ENCODE assay signal across 1 cellular context in the genomic region with DNA sequence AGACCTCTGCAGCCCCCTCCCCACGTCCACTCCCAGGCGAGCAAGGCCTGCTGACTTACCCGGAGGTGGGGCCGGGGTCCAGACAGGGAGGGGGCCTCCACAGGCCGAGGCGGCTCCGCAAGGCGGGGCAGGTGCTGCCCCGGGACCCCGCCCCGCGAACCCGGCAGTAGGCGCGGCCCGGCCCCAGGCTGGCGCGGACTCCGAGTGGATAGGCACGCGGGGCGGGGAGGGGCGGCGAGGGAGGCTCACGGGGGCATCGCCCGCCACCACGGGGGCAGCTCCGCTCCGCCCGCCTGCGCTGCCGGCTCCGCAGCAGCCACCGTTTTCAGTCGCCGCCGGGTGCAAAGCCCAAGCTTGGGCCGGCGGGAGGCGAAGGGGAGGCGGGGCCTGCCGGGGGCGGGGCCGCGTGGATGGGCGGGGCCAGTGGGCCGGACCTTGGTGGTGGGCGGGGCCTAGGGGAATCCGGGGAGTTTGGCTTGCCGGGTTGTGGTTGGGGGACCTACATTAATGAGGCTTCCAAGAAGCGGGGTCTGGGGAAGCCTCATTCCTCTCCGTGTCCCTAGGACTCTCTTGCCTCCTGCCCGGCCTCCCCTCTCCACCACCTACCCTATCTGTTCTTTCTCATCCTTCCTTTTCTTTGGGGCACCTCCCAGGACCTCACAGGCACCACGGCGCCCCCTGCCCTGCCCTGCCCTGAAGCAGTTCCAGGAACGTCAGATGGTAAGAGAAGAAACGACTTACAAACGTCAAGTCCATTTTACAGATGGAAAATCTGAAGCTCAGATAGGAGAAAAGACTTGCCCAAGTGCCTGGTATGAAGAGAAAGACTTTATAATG.
TF ChIP-seq lines count a peak whose summit lies in the region.

A gene (minus strand): TSS at position 348 of the 837 bp plus-strand sequence. CDS start 23,757 bp downstream, outside the sequence.

TF ChIP-seq in K562, 482 proteins besides CTCF, POLR2A, EP300 and RAD21 (continued from another document and continues in another):
- TF ChIP-seq, protein P1, sequence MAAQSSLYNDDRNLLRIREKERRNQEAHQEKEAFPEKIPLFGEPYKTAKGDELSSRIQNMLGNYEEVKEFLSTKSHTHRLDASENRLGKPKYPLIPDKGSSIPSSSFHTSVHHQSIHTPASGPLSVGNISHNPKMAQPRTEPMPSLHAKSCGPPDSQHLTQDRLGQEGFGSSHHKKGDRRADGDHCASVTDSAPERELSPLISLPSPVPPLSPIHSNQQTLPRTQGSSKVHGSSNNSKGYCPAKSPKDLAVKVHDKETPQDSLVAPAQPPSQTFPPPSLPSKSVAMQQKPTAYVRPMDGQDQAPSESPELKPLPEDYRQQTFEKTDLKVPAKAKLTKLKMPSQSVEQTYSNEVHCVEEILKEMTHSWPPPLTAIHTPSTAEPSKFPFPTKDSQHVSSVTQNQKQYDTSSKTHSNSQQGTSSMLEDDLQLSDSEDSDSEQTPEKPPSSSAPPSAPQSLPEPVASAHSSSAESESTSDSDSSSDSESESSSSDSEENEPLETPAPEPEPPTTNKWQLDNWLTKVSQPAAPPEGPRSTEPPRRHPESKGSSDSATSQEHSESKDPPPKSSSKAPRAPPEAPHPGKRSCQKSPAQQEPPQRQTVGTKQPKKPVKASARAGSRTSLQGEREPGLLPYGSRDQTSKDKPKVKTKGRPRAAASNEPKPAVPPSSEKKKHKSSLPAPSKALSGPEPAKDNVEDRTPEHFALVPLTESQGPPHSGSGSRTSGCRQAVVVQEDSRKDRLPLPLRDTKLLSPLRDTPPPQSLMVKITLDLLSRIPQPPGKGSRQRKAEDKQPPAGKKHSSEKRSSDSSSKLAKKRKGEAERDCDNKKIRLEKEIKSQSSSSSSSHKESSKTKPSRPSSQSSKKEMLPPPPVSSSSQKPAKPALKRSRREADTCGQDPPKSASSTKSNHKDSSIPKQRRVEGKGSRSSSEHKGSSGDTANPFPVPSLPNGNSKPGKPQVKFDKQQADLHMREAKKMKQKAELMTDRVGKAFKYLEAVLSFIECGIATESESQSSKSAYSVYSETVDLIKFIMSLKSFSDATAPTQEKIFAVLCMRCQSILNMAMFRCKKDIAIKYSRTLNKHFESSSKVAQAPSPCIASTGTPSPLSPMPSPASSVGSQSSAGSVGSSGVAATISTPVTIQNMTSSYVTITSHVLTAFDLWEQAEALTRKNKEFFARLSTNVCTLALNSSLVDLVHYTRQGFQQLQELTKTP (IDR thresholded peaks at IDR 0.05; ENCODE audit: low read depth in 1 of 2, partially characterized antibody in 2 of 2), result peak in 1 of 2 experiments; percentile 89
- TF ChIP-seq MIER1 (IDR thresholded peaks at IDR 0.05; ENCODE audit: low read depth) (no peak), NBN (IDR thresholded peaks at IDR 0.05; ENCODE audit: low read depth) (0 out of 2 replicates have a peak, but pooled peaks have one; percentile 64), SMARCA4 (IDR thresholded peaks at IDR 0.05) (peak; percentile 76), NONO (IDR thresholded peaks at IDR 0.05; ENCODE audit: low read depth in 2 of 2, low read length in 1 of 2) (peak in 1 of 2 experiments; percentile 73; a peak in 1 of 4 replicates), ZNF165 (CRISPR knock-in tag; IDR thresholded peaks at IDR 0.05; ENCODE audit: borderline replicate concordance) (peak; percentile 19; the same call in 1 of the 2 replicates), EHMT2 (IDR thresholded peaks at IDR 0.05) (0 out of 2 replicates have a peak, but pooled peaks have one; percentile 45), HDAC2 (IDR thresholded peaks at IDR 0.05) (peak; percentile 76; the same call in 1 of the 2 replicates), POLR2G (IDR thresholded peaks at IDR 0.05; ENCODE audit: low read depth, low read length) (peak; percentile 64), NCOA1 (IDR thresholded peaks at IDR 0.05; ENCODE audit: low read depth) (0 out of 2 replicates have a peak, but pooled peaks have one; percentile 18), ATF7 (IDR thresholded peaks at IDR 0.05) (0 out of 2 replicates have a peak, but pooled peaks have one; percentile 32), MBD2 (IDR thresholded peaks at IDR 0.05; ENCODE audit: borderline replicate concordance, low read depth) (no peak), TOE1 (IDR thresholded peaks at IDR 0.05; ENCODE audit: borderline replicate concordance) (peak; percentile 67; the same call in 1 of the 2 replicates), TOE1 (CRISPR knock-in tag; IDR thresholded peaks at IDR 0.05; ENCODE audit: borderline replicate concordance, low read depth) (no peak), SPI1 (IDR thresholded peaks at IDR 0.05; ENCODE audit: borderline replicate concordance, low read depth, low read length) (no peak), ELF4 (CRISPR knock-in tag; IDR thresholded peaks at IDR 0.05) (peak; percentile 71; the same call in 1 of the 2 replicates), ZBTB7A (IDR thresholded peaks at IDR 0.05; ENCODE audit: borderline replicate concordance, control insufficient read depth, low read depth, low read length) (peak; percentile 47; the same call in 1 of the 2 replicates), HMGN3 (IDR thresholded peaks at IDR 0.05; ENCODE audit: borderline replicate concordance, extremely low read depth, insufficient read length, low read depth, low read length) (peak; percentile 68), SP1 (CRISPR knock-in tag; IDR thresholded peaks at IDR 0.05) (peak; percentile 67; the same call in 1 of the 2 replicates)
- TF ChIP-seq, protein P2, sequence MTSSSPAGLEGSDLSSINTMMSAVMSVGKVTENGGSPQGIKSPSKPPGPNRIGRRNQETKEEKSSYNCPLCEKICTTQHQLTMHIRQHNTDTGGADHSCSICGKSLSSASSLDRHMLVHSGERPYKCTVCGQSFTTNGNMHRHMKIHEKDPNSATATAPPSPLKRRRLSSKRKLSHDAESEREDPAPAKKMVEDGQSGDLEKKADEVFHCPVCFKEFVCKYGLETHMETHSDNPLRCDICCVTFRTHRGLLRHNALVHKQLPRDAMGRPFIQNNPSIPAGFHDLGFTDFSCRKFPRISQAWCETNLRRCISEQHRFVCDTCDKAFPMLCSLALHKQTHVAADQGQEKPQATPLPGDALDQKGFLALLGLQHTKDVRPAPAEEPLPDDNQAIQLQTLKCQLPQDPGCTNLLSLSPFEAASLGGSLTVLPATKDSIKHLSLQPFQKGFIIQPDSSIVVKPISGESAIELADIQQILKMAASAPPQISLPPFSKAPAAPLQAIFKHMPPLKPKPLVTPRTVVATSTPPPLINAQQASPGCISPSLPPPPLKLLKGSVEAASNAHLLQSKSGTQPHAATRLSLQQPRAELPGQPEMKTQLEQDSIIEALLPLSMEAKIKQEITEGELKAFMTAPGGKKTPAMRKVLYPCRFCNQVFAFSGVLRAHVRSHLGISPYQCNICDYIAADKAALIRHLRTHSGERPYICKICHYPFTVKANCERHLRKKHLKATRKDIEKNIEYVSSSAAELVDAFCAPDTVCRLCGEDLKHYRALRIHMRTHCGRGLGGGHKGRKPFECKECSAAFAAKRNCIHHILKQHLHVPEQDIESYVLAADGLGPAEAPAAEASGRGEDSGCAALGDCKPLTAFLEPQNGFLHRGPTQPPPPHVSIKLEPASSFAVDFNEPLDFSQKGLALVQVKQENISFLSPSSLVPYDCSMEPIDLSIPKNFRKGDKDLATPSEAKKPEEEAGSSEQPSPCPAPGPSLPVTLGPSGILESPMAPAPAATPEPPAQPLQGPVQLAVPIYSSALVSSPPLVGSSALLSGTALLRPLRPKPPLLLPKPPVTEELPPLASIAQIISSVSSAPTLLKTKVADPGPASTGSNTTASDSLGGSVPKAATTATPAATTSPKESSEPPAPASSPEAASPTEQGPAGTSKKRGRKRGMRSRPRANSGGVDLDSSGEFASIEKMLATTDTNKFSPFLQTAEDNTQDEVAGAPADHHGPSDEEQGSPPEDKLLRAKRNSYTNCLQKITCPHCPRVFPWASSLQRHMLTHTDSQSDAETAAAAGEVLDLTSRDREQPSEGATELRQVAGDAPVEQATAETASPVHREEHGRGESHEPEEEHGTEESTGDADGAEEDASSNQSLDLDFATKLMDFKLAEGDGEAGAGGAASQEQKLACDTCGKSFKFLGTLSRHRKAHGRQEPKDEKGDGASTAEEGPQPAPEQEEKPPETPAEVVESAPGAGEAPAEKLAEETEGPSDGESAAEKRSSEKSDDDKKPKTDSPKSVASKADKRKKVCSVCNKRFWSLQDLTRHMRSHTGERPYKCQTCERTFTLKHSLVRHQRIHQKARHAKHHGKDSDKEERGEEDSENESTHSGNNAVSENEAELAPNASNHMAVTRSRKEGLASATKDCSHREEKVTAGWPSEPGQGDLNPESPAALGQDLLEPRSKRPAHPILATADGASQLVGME (CRISPR knock-in tag; IDR thresholded peaks at IDR 0.05), result peak; percentile 26; the same call in 1 of the 2 replicates
- TF ChIP-seq, protein P3, sequence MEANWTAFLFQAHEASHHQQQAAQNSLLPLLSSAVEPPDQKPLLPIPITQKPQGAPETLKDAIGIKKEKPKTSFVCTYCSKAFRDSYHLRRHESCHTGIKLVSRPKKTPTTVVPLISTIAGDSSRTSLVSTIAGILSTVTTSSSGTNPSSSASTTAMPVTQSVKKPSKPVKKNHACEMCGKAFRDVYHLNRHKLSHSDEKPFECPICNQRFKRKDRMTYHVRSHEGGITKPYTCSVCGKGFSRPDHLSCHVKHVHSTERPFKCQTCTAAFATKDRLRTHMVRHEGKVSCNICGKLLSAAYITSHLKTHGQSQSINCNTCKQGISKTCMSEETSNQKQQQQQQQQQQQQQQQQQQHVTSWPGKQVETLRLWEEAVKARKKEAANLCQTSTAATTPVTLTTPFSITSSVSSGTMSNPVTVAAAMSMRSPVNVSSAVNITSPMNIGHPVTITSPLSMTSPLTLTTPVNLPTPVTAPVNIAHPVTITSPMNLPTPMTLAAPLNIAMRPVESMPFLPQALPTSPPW (CRISPR knock-in tag; IDR thresholded peaks at IDR 0.05), result peak; percentile 68; the same call in 1 of the 2 replicates
- TF ChIP-seq, protein P4, sequence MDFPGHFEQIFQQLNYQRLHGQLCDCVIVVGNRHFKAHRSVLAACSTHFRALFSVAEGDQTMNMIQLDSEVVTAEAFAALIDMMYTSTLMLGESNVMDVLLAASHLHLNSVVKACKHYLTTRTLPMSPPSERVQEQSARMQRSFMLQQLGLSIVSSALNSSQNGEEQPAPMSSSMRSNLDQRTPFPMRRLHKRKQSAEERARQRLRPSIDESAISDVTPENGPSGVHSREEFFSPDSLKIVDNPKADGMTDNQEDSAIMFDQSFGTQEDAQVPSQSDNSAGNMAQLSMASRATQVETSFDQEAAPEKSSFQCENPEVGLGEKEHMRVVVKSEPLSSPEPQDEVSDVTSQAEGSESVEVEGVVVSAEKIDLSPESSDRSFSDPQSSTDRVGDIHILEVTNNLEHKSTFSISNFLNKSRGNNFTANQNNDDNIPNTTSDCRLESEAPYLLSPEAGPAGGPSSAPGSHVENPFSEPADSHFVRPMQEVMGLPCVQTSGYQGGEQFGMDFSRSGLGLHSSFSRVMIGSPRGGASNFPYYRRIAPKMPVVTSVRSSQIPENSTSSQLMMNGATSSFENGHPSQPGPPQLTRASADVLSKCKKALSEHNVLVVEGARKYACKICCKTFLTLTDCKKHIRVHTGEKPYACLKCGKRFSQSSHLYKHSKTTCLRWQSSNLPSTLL (IDR thresholded peaks at IDR 0.05), result no peak
- TF ChIP-seq, protein P5, sequence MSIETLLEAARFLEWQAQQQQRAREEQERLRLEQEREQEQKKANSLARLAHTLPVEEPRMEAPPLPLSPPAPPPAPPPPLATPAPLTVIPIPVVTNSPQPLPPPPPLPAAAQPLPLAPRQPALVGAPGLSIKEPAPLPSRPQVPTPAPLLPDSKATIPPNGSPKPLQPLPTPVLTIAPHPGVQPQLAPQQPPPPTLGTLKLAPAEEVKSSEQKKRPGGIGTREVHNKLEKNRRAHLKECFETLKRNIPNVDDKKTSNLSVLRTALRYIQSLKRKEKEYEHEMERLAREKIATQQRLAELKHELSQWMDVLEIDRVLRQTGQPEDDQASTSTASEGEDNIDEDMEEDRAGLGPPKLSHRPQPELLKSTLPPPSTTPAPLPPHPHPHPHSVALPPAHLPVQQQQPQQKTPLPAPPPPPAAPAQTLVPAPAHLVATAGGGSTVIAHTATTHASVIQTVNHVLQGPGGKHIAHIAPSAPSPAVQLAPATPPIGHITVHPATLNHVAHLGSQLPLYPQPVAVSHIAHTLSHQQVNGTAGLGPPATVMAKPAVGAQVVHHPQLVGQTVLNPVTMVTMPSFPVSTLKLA (conservative IDR thresholded peaks at IDR 0.05), result peak; percentile 24 to 46; a peak in 3 of 4 replicates
- TF ChIP-seq, protein P6, sequence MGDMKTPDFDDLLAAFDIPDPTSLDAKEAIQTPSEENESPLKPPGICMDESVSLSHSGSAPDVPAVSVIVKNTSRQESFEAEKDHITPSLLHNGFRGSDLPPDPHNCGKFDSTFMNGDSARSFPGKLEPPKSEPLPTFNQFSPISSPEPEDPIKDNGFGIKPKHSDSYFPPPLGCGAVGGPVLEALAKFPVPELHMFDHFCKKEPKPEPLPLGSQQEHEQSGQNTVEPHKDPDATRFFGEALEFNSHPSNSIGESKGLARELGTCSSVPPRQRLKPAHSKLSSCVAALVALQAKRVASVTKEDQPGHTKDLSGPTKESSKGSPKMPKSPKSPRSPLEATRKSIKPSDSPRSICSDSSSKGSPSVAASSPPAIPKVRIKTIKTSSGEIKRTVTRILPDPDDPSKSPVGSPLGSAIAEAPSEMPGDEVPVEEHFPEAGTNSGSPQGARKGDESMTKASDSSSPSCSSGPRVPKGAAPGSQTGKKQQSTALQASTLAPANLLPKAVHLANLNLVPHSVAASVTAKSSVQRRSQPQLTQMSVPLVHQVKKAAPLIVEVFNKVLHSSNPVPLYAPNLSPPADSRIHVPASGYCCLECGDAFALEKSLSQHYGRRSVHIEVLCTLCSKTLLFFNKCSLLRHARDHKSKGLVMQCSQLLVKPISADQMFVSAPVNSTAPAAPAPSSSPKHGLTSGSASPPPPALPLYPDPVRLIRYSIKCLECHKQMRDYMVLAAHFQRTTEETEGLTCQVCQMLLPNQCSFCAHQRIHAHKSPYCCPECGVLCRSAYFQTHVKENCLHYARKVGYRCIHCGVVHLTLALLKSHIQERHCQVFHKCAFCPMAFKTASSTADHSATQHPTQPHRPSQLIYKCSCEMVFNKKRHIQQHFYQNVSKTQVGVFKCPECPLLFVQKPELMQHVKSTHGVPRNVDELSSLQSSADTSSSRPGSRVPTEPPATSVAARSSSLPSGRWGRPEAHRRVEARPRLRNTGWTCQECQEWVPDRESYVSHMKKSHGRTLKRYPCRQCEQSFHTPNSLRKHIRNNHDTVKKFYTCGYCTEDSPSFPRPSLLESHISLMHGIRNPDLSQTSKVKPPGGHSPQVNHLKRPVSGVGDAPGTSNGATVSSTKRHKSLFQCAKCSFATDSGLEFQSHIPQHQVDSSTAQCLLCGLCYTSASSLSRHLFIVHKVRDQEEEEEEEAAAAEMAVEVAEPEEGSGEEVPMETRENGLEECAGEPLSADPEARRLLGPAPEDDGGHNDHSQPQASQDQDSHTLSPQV (IDR thresholded peaks at IDR 0.05), result no peak
- TF ChIP-seq, protein P7, sequence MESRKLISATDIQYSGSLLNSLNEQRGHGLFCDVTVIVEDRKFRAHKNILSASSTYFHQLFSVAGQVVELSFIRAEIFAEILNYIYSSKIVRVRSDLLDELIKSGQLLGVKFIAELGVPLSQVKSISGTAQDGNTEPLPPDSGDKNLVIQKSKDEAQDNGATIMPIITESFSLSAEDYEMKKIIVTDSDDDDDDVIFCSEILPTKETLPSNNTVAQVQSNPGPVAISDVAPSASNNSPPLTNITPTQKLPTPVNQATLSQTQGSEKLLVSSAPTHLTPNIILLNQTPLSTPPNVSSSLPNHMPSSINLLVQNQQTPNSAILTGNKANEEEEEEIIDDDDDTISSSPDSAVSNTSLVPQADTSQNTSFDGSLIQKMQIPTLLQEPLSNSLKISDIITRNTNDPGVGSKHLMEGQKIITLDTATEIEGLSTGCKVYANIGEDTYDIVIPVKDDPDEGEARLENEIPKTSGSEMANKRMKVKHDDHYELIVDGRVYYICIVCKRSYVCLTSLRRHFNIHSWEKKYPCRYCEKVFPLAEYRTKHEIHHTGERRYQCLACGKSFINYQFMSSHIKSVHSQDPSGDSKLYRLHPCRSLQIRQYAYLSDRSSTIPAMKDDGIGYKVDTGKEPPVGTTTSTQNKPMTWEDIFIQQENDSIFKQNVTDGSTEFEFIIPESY (CRISPR knock-in tag; IDR thresholded peaks at IDR 0.05), result no peak
